Comparison of ENCODE assay signal across 21 cellular contexts in the genomic region with DNA sequence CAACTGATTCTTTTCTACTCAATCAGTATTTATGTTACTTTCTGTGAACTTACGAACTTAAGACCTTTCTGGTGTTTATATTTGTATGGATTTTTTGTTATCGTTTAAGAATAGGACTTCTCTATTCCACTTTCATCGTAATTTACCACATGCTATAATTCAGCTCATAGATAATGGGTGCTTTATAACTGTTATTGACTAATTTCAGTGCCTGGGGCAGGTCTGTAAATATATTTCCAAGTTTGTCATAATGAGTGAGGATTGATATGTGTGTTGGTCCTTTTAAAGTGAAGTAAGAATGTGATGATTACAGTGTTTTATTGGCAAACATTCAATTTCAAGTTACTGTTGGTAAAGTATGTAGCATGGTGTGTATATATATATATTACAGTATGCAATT.
"Had no signal": no experiment of that assay in that cellular context is flagged by ENCODE, and none has a peak within 500 bp of the region (broad histone marks: within the 10 kb centered on the region; RNA-seq: fewer than 3 reads in every experiment).

No MANE protein-coding gene starts in this region.

- H3K27ac ChIP-seq: esophagus muscularis mucosa, foreskin keratinocyte, heart right ventricle, left lung, neural progenitor cell, parathyroid adenoma, right atrium auricular region, thyroid gland had no signal

- DNase-seq: effector memory CD4-positive, alpha-beta T cell; foreskin keratinocyte; glutamatergic neuron; heart right ventricle; hippocampal formation; left cardiac atrium; left lung; mesenchymal stem cell; midbrain; naive thymus-derived CD4-positive, alpha-beta T cell; stimulated activated CD4-positive, alpha-beta T cell treated with anti-CD3 and anti-CD28 coated beads, Interleukin-2, amount 100 ng/mL, for 24 hours; stimulated activated CD4-positive, alpha-beta T cell treated with anti-CD3 and anti-CD28 coated beads, Interleukin-4, amount 100 ng/mL, for 24 hours; stimulated activated naive CD4-positive, alpha-beta T cell treated with Interleukin-2 at 50 U/mL for 16 hours; stomach; thyroid gland had no signal

- ATAC-seq: foreskin keratinocyte; heart right ventricle; left cardiac atrium; left lung; naive thymus-derived CD4-positive, alpha-beta T cell; sciatic nerve; stimulated activated effector memory CD8-positive, alpha-beta T cell treated with anti-CD3 and anti-CD28 coated beads, Interleukin-12 subunit alpha, Interleukin-12 subunit beta, amount 100 ng/mL, for 72 hours had no signal
